In genomic region chr5:52943808-52944207, GRCh38 we compare ENCODE assay signal across 25 cellular contexts.
"Had no signal": no experiment of that assay in that cellular context is flagged by ENCODE, and none has a peak within 500 bp of the region (broad histone marks: within the 10 kb centered on the region; RNA-seq: fewer than 3 reads in every experiment).

No MANE protein-coding gene starts in this region.

- H3K4me3 ChIP-seq: esophagus squamous epithelium, gastrocnemius medialis, lung, suprapubic skin, tibial nerve, uterus had no signal

- H3K36me3 ChIP-seq: gastrocnemius medialis, suprapubic skin, uterus had no signal

- H3K36me3 Mint-ChIP-seq: activated naive CD8-positive, alpha-beta T cell treated with anti-CD3 and anti-CD28 coated beads for 36 hours; T-cell; WTC11 had no signal

- H3K27ac ChIP-seq: gastrocnemius medialis, suprapubic skin had no signal

- H3K4me1 Mint-ChIP-seq: neural crest cell, WTC11 had no signal

- FAIRE-seq: TTC549 had no signal

- H3K27ac Mint-ChIP-seq: activated naive CD8-positive, alpha-beta T cell treated with anti-CD3 and anti-CD28 coated beads for 36 hours; activated T-helper 2 cell treated with anti-CD3 and anti-CD28 coated beads, Interferon-gamma antibody, Interleukin-2, Interleukin-4, amounts not matched to agents 10 μg/mL and 5 μg/mL and 100 μg/mL, durations not matched to agents 14 hours and 24 hours and 36 hours; effector memory CD8-positive, alpha-beta T cell; stimulated activated naive CD8-positive, alpha-beta T cell treated with anti-CD3 and anti-CD28 coated beads, Interleukin-15, Interleukin-2, amounts not matched to agents 100 ng/mL and 50 ng/mL, for 24 hours; T-cell; WTC11 had no signal

- H3K4me1 ChIP-seq: gastrocnemius medialis, uterus had no signal

- DNase-seq: activated CD4-positive, alpha-beta T cell treated with anti-CD3 and anti-CD28 coated beads, Interleukin-2, amount 50 U/mL, for 4 hours; activated CD8-positive, alpha-beta memory T cell treated with anti-CD3 and anti-CD28 coated beads, Interleukin-2, amount 50 U/mL, for 48 hours; activated naive CD4-positive, alpha-beta T cell treated with Interleukin-2 at 50 U/mL for 16 hours; activated naive CD8-positive, alpha-beta T cell treated with anti-CD3 and anti-CD28 coated beads for 36 hours; activated T-cell treated with anti-CD3 and anti-CD28 coated beads, Interleukin-2, amount 50 U/mL, for 4 hours; amygdala; effector memory CD8-positive, alpha-beta T cell; esophagus squamous epithelium; gastrocnemius medialis; head of caudate nucleus; islet precursor cell; left colon; naive thymus-derived CD4-positive, alpha-beta T cell; retina; stimulated activated CD4-positive, alpha-beta T cell treated with anti-CD3 and anti-CD28 coated beads, Interleukin-4, amount 100 ng/mL, for 24 hours; T-cell had no signal

- H3K9me3 ChIP-seq: esophagus squamous epithelium, gastrocnemius medialis, suprapubic skin, tibial nerve, uterus had no signal

- H3K4me3 Mint-ChIP-seq: activated naive CD8-positive, alpha-beta T cell treated with anti-CD3 and anti-CD28 coated beads for 36 hours; activated T-cell treated with anti-CD3 and anti-CD28 coated beads, Interleukin-2, amount 50 U/mL, for 4 hours; effector memory CD8-positive, alpha-beta T cell; neural crest cell; WTC11 had no signal

- H3K27me3 Mint-ChIP-seq: activated naive CD8-positive, alpha-beta T cell treated with anti-CD3 and anti-CD28 coated beads for 36 hours; stimulated activated naive CD8-positive, alpha-beta T cell treated with anti-CD3 and anti-CD28 coated beads, Interleukin-15, Interleukin-2, amounts not matched to agents 100 ng/mL and 50 ng/mL, for 24 hours; T-cell had no signal

- H3K27me3 ChIP-seq: esophagus squamous epithelium, gastrocnemius medialis, suprapubic skin, tibial nerve, uterus had no signal

- ATAC-seq: gastrocnemius medialis; left colon; naive thymus-derived CD4-positive, alpha-beta T cell; T-cell had no signal

- H3K9me3 Mint-ChIP-seq: activated naive CD8-positive, alpha-beta T cell treated with anti-CD3 and anti-CD28 coated beads for 36 hours; activated T-cell treated with anti-CD3 and anti-CD28 coated beads, Interleukin-2, amount 50 U/mL, for 4 hours; activated T-helper 2 cell treated with anti-CD3 and anti-CD28 coated beads, Interferon-gamma antibody, Interleukin-2, Interleukin-4, amounts not matched to agents 10 μg/mL and 5 μg/mL and 100 μg/mL, durations not matched to agents 14 hours and 24 hours and 36 hours; effector memory CD8-positive, alpha-beta T cell; naive thymus-derived CD4-positive, alpha-beta T cell; neural crest cell; stimulated activated naive CD8-positive, alpha-beta T cell treated with anti-CD3 and anti-CD28 coated beads, Interleukin-15, Interleukin-2, amounts not matched to agents 100 ng/mL and 50 ng/mL, for 24 hours; T-cell had no signal
